ENCODE assay signal across 8 cellular contexts in the genomic region with DNA sequence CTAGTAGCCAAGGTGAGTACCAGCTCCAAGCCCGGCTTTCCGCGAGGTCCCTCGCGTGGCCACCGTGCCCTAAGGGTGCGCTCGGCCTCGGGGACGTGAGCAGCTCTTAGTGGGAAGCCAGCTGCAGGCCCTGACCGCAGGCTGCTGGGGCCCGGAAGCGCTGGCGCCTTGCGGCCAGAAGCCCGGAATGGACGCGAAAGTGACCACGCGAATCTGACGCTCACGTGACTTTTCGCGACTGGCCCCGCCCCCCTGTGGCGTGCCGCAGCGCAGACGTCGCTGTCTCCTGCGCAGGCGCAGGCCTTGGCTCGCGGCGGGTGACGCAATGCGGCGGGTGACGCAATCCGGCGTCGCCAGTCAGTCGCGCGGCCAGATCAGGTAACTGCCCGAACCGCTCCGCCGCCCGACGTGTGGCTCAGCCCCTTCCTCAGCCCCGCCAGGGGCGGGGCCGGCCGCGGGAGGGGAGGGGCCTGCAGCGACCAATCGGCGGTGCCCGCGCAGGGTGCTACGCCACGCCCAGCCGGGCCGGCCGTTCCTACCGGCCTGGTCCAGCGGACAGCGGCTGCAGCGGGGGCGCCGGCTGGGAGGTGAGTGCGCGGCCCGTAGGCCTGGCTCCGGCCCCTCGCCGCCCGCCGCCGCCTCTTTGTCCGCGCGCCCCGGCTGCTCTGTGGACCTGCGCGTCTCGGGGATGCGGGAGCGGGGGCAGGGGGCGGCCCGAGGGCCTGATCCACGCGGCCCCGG. TPM values are rescaled to one million over a fixed set of nuclear protein-coding genes. Genes with fewer than 3 reads are reported as not detected.
DNase-seq lines count a peak whose midpoint lies in the region; ATAC-seq and TF ChIP-seq lines count a peak whose summit lies in the region.

A gene (plus strand): TSS at position 532 of the 741 bp plus-strand sequence. CDS start 2,202 bp downstream, outside the sequence.

- WGBS in aorta, 2 donors: 0% methylated on average over 72 to 95 of the region's 95 CpGs

- TF ChIP-seq CTCF in astrocyte of the cerebellum (IDR thresholded peaks at IDR 0.05; ENCODE audit: low read depth, low read length, missing control alignments): no peak

- H3K27me3 ChIP-seq in aorta (ENCODE audit: control insufficient read depth in 1 of 2, insufficient read depth in 2 of 2, low read length in 1 of 2): no peaks in the 10 kb centered on the region

- intact Hi-C loops in aorta (cut with DNase I): loop anchor here in 1 of 2 donors (5.0 to 10.0 kb wide), 2 partner anchors 60 to 243 kb away; a partner anchor contains a TSS

- peak; percentile 59 for ATAC-seq in GM18517 (IDR thresholded peaks at IDR 0.05; ENCODE audit: unreplicated experiment)
- peak; percentile 74 for ATAC-seq in HG03039 (IDR thresholded peaks at IDR 0.05; ENCODE audit: unreplicated experiment)
- peak; percentile 96 for ATAC-seq in aorta (ENCODE audit: low FRiP score)

- no peaks in the 10 kb centered on the region for H3K9me3 ChIP-seq in aorta (ENCODE audit: control insufficient read depth, low read length)

- peaks cover 0 to 2% of the 10 kb centered on the region in 2 donors for H3K36me3 ChIP-seq in aorta (ENCODE audit: control insufficient read depth in 1 of 2, insufficient read depth in 2 of 2, low read length in 1 of 2)

- peak; percentile 97 to 98 for DNase-seq in NCI-H2081 (lab: John Stamatoyannopoulos, UW)
- DNase-seq in T-helper 9 cell: peak; percentile 97
- DNase-seq in astrocyte of the cerebellum (ENCODE audit: low read depth): peak; percentile 94
- peak; percentile 96 for DNase-seq in hepatic stellate cell (ENCODE audit: low spot score)
- peak; percentile 88 for DNase-seq in renal cortical epithelial cell (ENCODE audit: low read depth)
- DNase-seq in aorta: peak; percentile 98 to 100

- H3K4me3 ChIP-seq in astrocyte of the cerebellum (ENCODE audit: low read depth, low read length) (peak within 1 kb of the TSS; percentile 80), aorta (ENCODE audit: low read length in 2 of 2) (peak within 1 kb of the TSS; percentile 44 to 63)

- peak within 1 kb of the TSS; percentile 97 to 98 for H3K27ac ChIP-seq in aorta (ENCODE audit: low read depth in 1 of 2, low read length in 2 of 2)

- in situ Hi-C loops in astrocyte of the cerebellum (cut with HindIII; ENCODE audit: low sequenced_read_pairs): no loop called here

- no peaks in the 10 kb centered on the region for H3K4me1 ChIP-seq in aorta (ENCODE audit: control insufficient read depth in 1 of 2, insufficient read depth in 2 of 2, low read length in 2 of 2)

RNA-seq across cellular contexts. Expression of the gene that starts here (rescaled TPM):
- 15.6 and 20.0 TPM in 2 replicates for total RNA-seq in renal cortical epithelial cell
- 10 to 100 TPM; 13.2 to 19.5 TPM for total RNA-seq in aorta
- 1 to 10 TPM; 6.0 to 8.5 TPM for polyA plus RNA-seq in aorta

Comparison
In these comparisons a context has a peak if more than half of its experiments do, and no peak if none do; other contexts are left out.
1. Peak in every context shown above with its lines: DNase-seq, ATAC-seq, H3K4me3 ChIP-seq and H3K27ac ChIP-seq.